ENCODE assay signal across 9 cellular contexts in the genomic region with DNA sequence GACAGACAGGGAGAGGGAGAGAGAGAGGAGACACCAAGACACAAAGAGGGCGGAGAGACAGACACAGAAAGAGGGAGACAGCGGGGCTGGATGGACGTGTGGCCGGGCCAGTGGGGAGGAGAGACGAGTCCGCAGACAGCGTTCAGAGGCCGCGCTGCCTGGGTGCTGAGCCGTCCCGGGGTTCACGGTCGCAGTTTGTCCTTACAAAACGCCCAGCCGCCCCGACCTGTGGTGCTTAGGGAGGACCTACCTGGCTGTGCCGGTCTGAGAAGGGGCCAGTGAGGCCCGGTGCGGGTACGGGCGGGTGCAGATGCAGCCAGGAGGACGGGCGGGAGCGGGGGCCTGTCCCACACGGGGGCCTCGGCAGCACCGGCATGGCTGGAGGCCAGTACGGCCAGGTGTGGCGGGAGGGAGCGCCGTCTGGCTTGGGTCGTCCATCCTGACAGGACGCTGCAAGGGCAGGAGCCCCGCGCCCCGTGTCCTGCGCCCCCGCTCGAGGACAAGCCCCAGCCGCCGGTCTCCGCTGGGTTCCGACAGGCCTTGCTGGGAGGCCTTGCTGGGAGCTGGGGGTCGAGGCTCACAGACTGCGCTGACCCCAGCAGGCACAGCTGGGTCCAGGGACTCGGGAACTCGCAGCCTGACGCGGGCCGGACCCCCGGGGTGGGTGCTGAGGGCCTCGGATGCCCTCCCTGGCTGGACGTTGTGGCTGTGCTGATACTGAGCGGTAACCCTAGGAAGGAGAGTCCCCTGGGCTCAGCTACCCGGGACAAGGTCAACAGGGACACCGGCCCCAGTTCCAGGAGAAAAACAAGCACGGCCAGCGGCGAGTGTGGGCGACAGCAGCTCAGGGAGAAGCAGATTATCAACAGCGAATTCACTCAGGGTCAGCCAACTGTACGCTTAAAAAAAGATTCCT. TPM values are rescaled to one million over a fixed set of nuclear protein-coding genes. Genes with fewer than 3 reads are reported as not detected.
DNase-seq lines count a peak whose midpoint lies in the region; ATAC-seq and TF ChIP-seq lines count a peak whose summit lies in the region.
"Had no signal": no experiment of that assay in that cellular context is flagged by ENCODE, and none has a peak within 500 bp of the region (broad histone marks: within the 10 kb centered on the region; RNA-seq: fewer than 3 reads in every experiment).

No MANE protein-coding gene starts in this region.

- H3K4me1 ChIP-seq in neuron (ENCODE audit: insufficient read depth, low read length), result peaks cover 10% of the 10 kb centered on the region

- H3K36me3 ChIP-seq in neuron (ENCODE audit: insufficient read depth, low read length), result no peaks in the 10 kb centered on the region

- H2AFZ ChIP-seq in neuron (ENCODE audit: low read depth, low read length), result peak overlapping the region; percentile 76

- H3K27ac Mint-ChIP-seq in T-helper 2 cell treated with Interferon-gamma antibody and Interleukin-4, amounts not matched to agents 5 μg/mL and 100 μg/mL, for 36 hours, result peak overlapping the region; percentile 66
- peak overlapping the region; percentile 58 for H3K27ac Mint-ChIP-seq in activated CD8-positive, alpha-beta memory T cell treated with anti-CD3 and anti-CD28 coated beads, Interleukin-2, amount 10 ng/mL, durations not matched to agents 7 days and 5 days

- H3K27me3 ChIP-seq in HL-60 (ENCODE audit: insufficient read depth, poor library complexity, severe bottlenecking) (no peaks in the 10 kb centered on the region), neuron (ENCODE audit: insufficient read depth, low read length) (peaks cover 8% of the 10 kb centered on the region)

- H3K4me1 Mint-ChIP-seq in T-helper 2 cell treated with Interferon-gamma antibody and Interleukin-4, amounts not matched to agents 5 μg/mL and 100 μg/mL, for 36 hours (ENCODE audit: low read depth), result peaks cover 15% of the 10 kb centered on the region
- peaks cover 13% of the 10 kb centered on the region for H3K4me1 Mint-ChIP-seq in activated CD8-positive, alpha-beta memory T cell treated with anti-CD3 and anti-CD28 coated beads, Interleukin-2, amount 10 ng/mL, durations not matched to agents 7 days and 5 days

- peak overlapping the region; percentile 84 for H3K4me3 Mint-ChIP-seq in T-helper 2 cell treated with Interferon-gamma antibody and Interleukin-4, amounts not matched to agents 5 μg/mL and 100 μg/mL, for 36 hours
- peak overlapping the region; percentile 70 for H3K4me3 Mint-ChIP-seq in activated CD8-positive, alpha-beta memory T cell treated with anti-CD3 and anti-CD28 coated beads, Interleukin-2, amount 10 ng/mL, durations not matched to agents 7 days and 5 days

- no peak for TF ChIP-seq CTCF in HL-60 (IDR thresholded peaks at IDR 0.05; ENCODE audit: insufficient read depth, low read length)
- no peak for TF ChIP-seq CTCF in fibroblast of the aortic adventitia (IDR thresholded peaks at IDR 0.05; ENCODE audit: insufficient read depth, low read length)

- peak overlapping the region; percentile 16 for H3K4me3 ChIP-seq in HL-60 (replicated peaks; ENCODE audit: insufficient read depth, low read length)
- H3K4me3 ChIP-seq in fibroblast of the aortic adventitia (ENCODE audit: low read depth, low read length), result peak overlapping the region; percentile 39
- H3K4me3 ChIP-seq in neuron (ENCODE audit: low read length), result peak overlapping the region; percentile 43

- peaks cover 31% of the 10 kb centered on the region for H3K27me3 Mint-ChIP-seq in T-helper 2 cell treated with Interferon-gamma antibody and Interleukin-4, amounts not matched to agents 5 μg/mL and 100 μg/mL, for 36 hours (ENCODE audit: low read depth)
- H3K27me3 Mint-ChIP-seq in activated CD8-positive, alpha-beta memory T cell treated with anti-CD3 and anti-CD28 coated beads, Interleukin-2, amount 10 ng/mL, durations not matched to agents 7 days and 5 days, result peaks cover 34% of the 10 kb centered on the region

- CTCF ChIA-PET in activated CD8-positive, alpha-beta memory T cell treated with anti-CD3 and anti-CD28 coated beads, Interleukin-2, amount 10 ng/mL, durations not matched to agents 7 days and 5 days (lab: Charles Lee), result no interaction called here

- H3K9me3 Mint-ChIP-seq in T-helper 2 cell treated with Interferon-gamma antibody and Interleukin-4, amounts not matched to agents 5 μg/mL and 100 μg/mL, for 36 hours, result peaks cover 25% of the 10 kb centered on the region
- H3K9me3 Mint-ChIP-seq in activated CD8-positive, alpha-beta memory T cell treated with anti-CD3 and anti-CD28 coated beads, Interleukin-2, amount 10 ng/mL, durations not matched to agents 7 days and 5 days (ENCODE audit: low read depth), result peaks cover 7% of the 10 kb centered on the region

- peaks cover 2% of the 10 kb centered on the region for H3K9me3 ChIP-seq in neuron (ENCODE audit: low read length)

- H3K27ac ChIP-seq in HL-60 (replicated peaks), result peak overlapping the region; percentile 24

- H3K36me3 Mint-ChIP-seq in T-helper 2 cell treated with Interferon-gamma antibody and Interleukin-4, amounts not matched to agents 5 μg/mL and 100 μg/mL, for 36 hours (ENCODE audit: low read depth), result peaks cover 9% of the 10 kb centered on the region
- peaks cover 9% of the 10 kb centered on the region for H3K36me3 Mint-ChIP-seq in activated CD8-positive, alpha-beta memory T cell treated with anti-CD3 and anti-CD28 coated beads, Interleukin-2, amount 10 ng/mL, durations not matched to agents 7 days and 5 days

- DNase-seq in T-helper 2 cell treated with Interferon-gamma antibody and Interleukin-4, amounts not matched to agents 5 μg/mL and 100 μg/mL, for 36 hours (ENCODE audit: low spot score), result no peak
- no peak for DNase-seq in T-helper 2 cell
- peak in 1 of 2 experiments; percentile 22 for DNase-seq in HL-60 (ENCODE audit: low read depth in 1 of 2, low spot score in 1 of 2)
- no peak for DNase-seq in activated CD8-positive, alpha-beta memory T cell treated with anti-CD3 and anti-CD28 coated beads, Interleukin-2, amount 10 ng/mL, durations not matched to agents 7 days and 5 days
- no peak for DNase-seq in fibroblast of the aortic adventitia (ENCODE audit: low read depth)
- no peak for DNase-seq in NCI-H2196 (lab: John Stamatoyannopoulos, UW; ENCODE audit: unreplicated experiment)
- no peak for DNase-seq in RKO (ENCODE audit: low spot score)

- peak; percentile 38 for ATAC-seq in activated CD8-positive, alpha-beta memory T cell treated with anti-CD3 and anti-CD28 coated beads, Interleukin-2, amount 10 ng/mL, durations not matched to agents 7 days and 5 days

RNA-seq across cellular contexts. Expression of a gene that starts 5.3 kb away (rescaled TPM):
- total RNA-seq in activated CD8-positive, alpha-beta memory T cell treated with anti-CD3 and anti-CD28 coated beads, Interleukin-2, amount 10 ng/mL, durations not matched to agents 7 days and 5 days, result not detected
- total RNA-seq in fibroblast of the aortic adventitia (ENCODE audit: low replicate concordance), result not detected in 2 replicates
- total RNA-seq: dermis microvascular lymphatic vessel endothelial cell had no signal

RNA-seq across cellular contexts. Expression of a gene that starts 30.6 kb away (rescaled TPM):
- not detected for total RNA-seq in activated CD8-positive, alpha-beta memory T cell treated with anti-CD3 and anti-CD28 coated beads, Interleukin-2, amount 10 ng/mL, durations not matched to agents 7 days and 5 days
- total RNA-seq in fibroblast of the aortic adventitia (ENCODE audit: low replicate concordance), result 2.7 and 12.6 TPM in 2 replicates
- total RNA-seq: dermis microvascular lymphatic vessel endothelial cell had no signal

RNA-seq across cellular contexts. Expression of a gene that starts 47.6 kb away (rescaled TPM):
- total RNA-seq in activated CD8-positive, alpha-beta memory T cell treated with anti-CD3 and anti-CD28 coated beads, Interleukin-2, amount 10 ng/mL, durations not matched to agents 7 days and 5 days, result not detected
- total RNA-seq in fibroblast of the aortic adventitia (ENCODE audit: low replicate concordance), result under 0.01 TPM in 1 of 2 replicates, not detected in the other
- total RNA-seq: dermis microvascular lymphatic vessel endothelial cell had no signal

RNA-seq across cellular contexts. Expression of a gene that starts 55.3 kb away (rescaled TPM):
- total RNA-seq in activated CD8-positive, alpha-beta memory T cell treated with anti-CD3 and anti-CD28 coated beads, Interleukin-2, amount 10 ng/mL, durations not matched to agents 7 days and 5 days, result 10 to 100 TPM; 60.3 to 68.0 TPM
- 55.0 and 77.4 TPM in 2 replicates for total RNA-seq in fibroblast of the aortic adventitia (ENCODE audit: low replicate concordance)

RNA-seq across cellular contexts. Expression of a gene that starts 56.3 kb away (rescaled TPM):
- 10 to 100 TPM; 73.8 to 76.0 TPM for total RNA-seq in activated CD8-positive, alpha-beta memory T cell treated with anti-CD3 and anti-CD28 coated beads, Interleukin-2, amount 10 ng/mL, durations not matched to agents 7 days and 5 days
- 58.1 and 114 TPM in 2 replicates for total RNA-seq in fibroblast of the aortic adventitia (ENCODE audit: low replicate concordance)
